ENCODE assay signal across 14 cellular contexts in the genomic region with DNA sequence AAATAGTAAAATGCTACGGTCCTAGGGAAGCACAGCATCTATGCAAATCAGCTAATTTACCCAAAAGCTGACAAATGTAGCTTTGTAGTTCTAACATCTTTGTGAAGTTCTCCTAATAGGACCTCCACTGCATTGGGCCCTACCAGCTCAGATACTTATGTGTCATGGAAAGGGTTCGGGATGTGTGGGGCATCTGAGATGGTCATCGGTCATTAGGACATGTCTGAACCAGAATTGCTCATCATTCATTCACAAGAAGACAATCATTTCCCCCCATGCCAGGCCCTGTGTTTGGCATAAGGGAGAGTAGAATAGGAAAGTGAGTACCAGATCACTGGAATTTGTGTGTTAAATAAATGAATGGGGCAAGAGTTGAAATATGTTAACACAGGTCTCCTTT. TPM values are rescaled to one million over a fixed set of nuclear protein-coding genes. Genes with fewer than 3 reads are reported as not detected.
A peak's percentile ranks its signal among the peaks of the same experiment; 100 is the strongest.
DNase-seq lines count a peak whose midpoint lies in the region; ATAC-seq, FAIRE-seq and TF ChIP-seq lines count a peak whose summit lies in the region.
"Had no signal": no experiment of that assay in that cellular context is flagged by ENCODE, and none has a peak within 500 bp of the region (broad histone marks: within the 10 kb centered on the region; RNA-seq: fewer than 3 reads in every experiment).

No MANE protein-coding gene starts in this region.

- CTCF ChIA-PET in Panc1 (lab: Charles Lee) (interaction anchor here (0.6 kb wide), 1 partner anchor 31 kb away, joined by 7 read pairs; no protein-coding TSS in a partner anchor), H1 (lab: Charles Lee; ENCODE audit: partially characterized antibody) (interaction anchor here (0.8 to 1.9 kb wide), 5 partner anchors 58 to 307 kb away, joined by 3 to 4 read pairs (median 3); no protein-coding TSS in a partner anchor)

- no peak overlapping the region for H2BK15ac ChIP-seq in H1 (ENCODE audit: low read length)

- no peak overlapping the region for H3K18ac ChIP-seq in H1 (ENCODE audit: extremely low read depth, low read length)

- no peak overlapping the region for H2BK120ac ChIP-seq in H1 (replicated peaks; ENCODE audit: low read depth, low read length)

- no peak overlapping the region for H3K4me3 Mint-ChIP-seq in nephron
- H3K4me3 Mint-ChIP-seq: T-helper 1 cell treated with Interleukin-12 subunit alpha and Interleukin-12 subunit beta and Interleukin-4 antibody, amounts not matched to agents 30 μg/mL and 1 μg/mL, for 36 hours had no signal

- H3K23ac ChIP-seq in H1 (ENCODE audit: insufficient read length) = no peak overlapping the region

- H3K4me3 ChIP-seq in Panc1 (ENCODE audit: low read depth in 2 of 2, low read length in 2 of 2) (no peak overlapping the region), H1 (ENCODE audit: extremely low read depth in 1 of 4, insufficient read depth in 2 of 4, low read depth in 3 of 4, low read length in 4 of 4) (no peak overlapping the region), tibial nerve (no peak overlapping the region), dorsolateral prefrontal cortex (no peak overlapping the region), heart right ventricle (no peak overlapping the region), lower leg skin (ENCODE audit: low read depth, poor library complexity, severe bottlenecking) (no peak overlapping the region)
- H3K4me3 ChIP-seq: BLaER1 had no signal

- H4K91ac ChIP-seq in H1 (replicated peaks; ENCODE audit: insufficient read length, low read length) = no peak overlapping the region

- no peak for TF ChIP-seq RAD21 in H1 (IDR thresholded peaks at IDR 0.05 in 1 of 2, conservative IDR thresholded peaks at IDR 0.05 in 1 of 2; ENCODE audit: low read depth in 2 of 2, low read length in 2 of 2)

- H2AK5ac ChIP-seq in H1 (ENCODE audit: low read depth, low read length) = no peak overlapping the region

- no peaks in the 10 kb centered on the region for H3K36me3 ChIP-seq in Panc1 (ENCODE audit: control insufficient read depth, insufficient read depth, low read length)
- peaks cover 0 to 10% (median 3%) of the 10 kb centered on the region in 4 experiments; a peak in 4 of 8 replicates for H3K36me3 ChIP-seq in H1 (ENCODE audit: control insufficient read depth in 2 of 4, insufficient read depth in 4 of 4, low read length in 3 of 4)
- H3K36me3 ChIP-seq in tibial nerve = peaks cover 0 to 19% (median 0%) of the 10 kb centered on the region in 3 donors
- peaks cover 0 to 21% (median 0%) of the 10 kb centered on the region in 9 donors for H3K36me3 ChIP-seq in heart right ventricle

- no peaks in the 10 kb centered on the region for H3K23me2 ChIP-seq in H1 (ENCODE audit: low read depth, low read length)

- H3K56ac ChIP-seq in H1 (replicated peaks; ENCODE audit: insufficient read length, low read depth, low read length) = no peak overlapping the region

- no peak overlapping the region for H3K9ac ChIP-seq in H1 (replicated peaks in 1 of 4; ENCODE audit: extremely low read depth in 1 of 4, low read depth in 3 of 4, low read length in 3 of 4)
- H3K9ac ChIP-seq: BLaER1 had no signal

- H2BK5ac ChIP-seq in H1 (ENCODE audit: low read depth, low read length) = 0 out of 2 replicates have a peak overlapping the region, but pooled peaks have one; percentile 37

- H3K27me3 ChIP-seq in Panc1 (ENCODE audit: control insufficient read depth, insufficient read depth, low read length) = no peaks in the 10 kb centered on the region
- no peaks in the 10 kb centered on the region for H3K27me3 ChIP-seq in H1 (replicated peaks in 1 of 4; ENCODE audit: control insufficient read depth in 3 of 4, extremely low read depth in 1 of 4, insufficient read depth in 3 of 4, low read length in 3 of 4)
- H3K27me3 ChIP-seq in tibial nerve = no peaks in the 10 kb centered on the region
- H3K27me3 ChIP-seq in dorsolateral prefrontal cortex = no peaks in the 10 kb centered on the region
- no peaks in the 10 kb centered on the region for H3K27me3 ChIP-seq in heart right ventricle
- H3K27me3 ChIP-seq: BLaER1 had no signal

- peak; percentile 67 for DNase-seq in Daoy (ENCODE audit: low read depth)
- DNase-seq in Panc1 (ENCODE audit: low read depth, low spot score) = no peak
- no peak for DNase-seq in H1 (ENCODE audit: low read depth in 1 of 2, low spot score in 2 of 2)
- DNase-seq in tibial nerve (ENCODE audit: low spot score in 2 of 2) = no peak
- DNase-seq in dorsolateral prefrontal cortex = no peak
- no peak for DNase-seq in heart right ventricle
- no peak for DNase-seq in lower leg skin (ENCODE audit: low spot score in 2 of 2)
- DNase-seq: activated CD4-positive, alpha-beta T cell treated with anti-CD3 and anti-CD28 coated beads, Interleukin-2, amount 50 U/mL, for 48 hours; activated effector memory CD4-positive, alpha-beta T cell treated with Interleukin-2 at 50 U/mL for 16 hours; NCI-H345; OCI-M1 had no signal

- POLR2A ChIA-PET in Panc1 (lab: Charles Lee) (interaction anchor here (0.6 kb wide), 1 partner anchor 1954 kb away, joined by 4 read pairs; no protein-coding TSS in a partner anchor), H1 (lab: Charles Lee; ENCODE audit: partially characterized antibody) (interaction anchor here (0.5 to 4.5 kb wide), 5 partner anchors 11 to 204 kb away, joined by 3 to 16 read pairs (median 4); no protein-coding TSS in a partner anchor)

- H3K27ac Mint-ChIP-seq in nephron = peak overlapping the region; percentile 55 to 81 (median 73)
- H3K27ac Mint-ChIP-seq: T-helper 1 cell treated with Interleukin-12 subunit alpha and Interleukin-12 subunit beta and Interleukin-4 antibody, amounts not matched to agents 30 μg/mL and 1 μg/mL, for 36 hours had no signal

- no peak overlapping the region for H4K5ac ChIP-seq in H1 (ENCODE audit: insufficient read length, low read depth, low read length)

- no peak overlapping the region for H3K4ac ChIP-seq in H1 (replicated peaks; ENCODE audit: insufficient read length, low read depth, low read length)

- H3K79me1 ChIP-seq in H1 (ENCODE audit: low read depth, low read length) = no peaks in the 10 kb centered on the region; the same call in 1 of the 2 replicates

- WGBS in H1 (ENCODE audit: extremely low coverage in 1 of 2, insufficient coverage in 1 of 2, insufficient read length in 1 of 2, insufficient replicate concordance in 2 of 2, low coverage in 1 of 2, low lambda C conversion rate in 2 of 2, missing lambda C conversion rate in 1 of 2), 2 experiments = 90% methylated on average over 3 of the region's 3 CpGs; no CpG with 5 or more reads in 1 of the 2 experiments
- 32 to 42% methylated on average over 3 of the region's 3 CpGs for WGBS in tibial nerve, 2 donors
- 74 to 76% methylated on average over 3 of the region's 3 CpGs for WGBS in heart right ventricle, 2 donors
- WGBS in lower leg skin, 2 donors = 49 to 59% methylated on average over 3 of the region's 3 CpGs

- H2AFZ ChIP-seq in H1 (ENCODE audit: low read length) = no peak overlapping the region

- no peak overlapping the region for H2BK20ac ChIP-seq in H1 (ENCODE audit: low read length)

- H3K27me3 Mint-ChIP-seq in nephron (ENCODE audit: low read depth) = no peaks in the 10 kb centered on the region

- peak overlapping the region; percentile 82 for H3K27ac ChIP-seq in Panc1 (ENCODE audit: low read length)
- H3K27ac ChIP-seq in H1 (ENCODE audit: low read depth, low read length) = 0 out of 2 replicates have a peak overlapping the region, but pooled peaks have one; percentile 11
- no peak overlapping the region for H3K27ac ChIP-seq in tibial nerve
- peak overlapping the region in 1 of 59 donors; percentile 24 for H3K27ac ChIP-seq in dorsolateral prefrontal cortex
- no peak overlapping the region for H3K27ac ChIP-seq in heart right ventricle
- H3K27ac ChIP-seq: BLaER1 had no signal

- peaks cover 9% of the 10 kb centered on the region for H3K36me3 Mint-ChIP-seq in nephron (ENCODE audit: low read depth)

- no peak for TF ChIP-seq EP300 in H1 (IDR thresholded peaks at IDR 0.05; ENCODE audit: borderline replicate concordance in 1 of 2, low read depth in 2 of 2, low read length in 2 of 2)
- TF ChIP-seq EP300 in tibial nerve (IDR thresholded peaks at IDR 0.05) = no peak

- in situ Hi-C loops in Panc1 (cut with HindIII; ENCODE audit: low pct_unique_long_range_greater_than_20kb, low sequenced_read_pairs) = no loop called here

- H4K8ac ChIP-seq in H1 (ENCODE audit: extremely low read depth, insufficient read depth, low read length) = no peak overlapping the region

- H3K4me1 ChIP-seq in Panc1 (ENCODE audit: control insufficient read depth, insufficient read depth, low read length) = peaks cover 25% of the 10 kb centered on the region
- H3K4me1 ChIP-seq in H1 (replicated peaks in 1 of 4; ENCODE audit: control insufficient read depth in 3 of 4, insufficient read depth in 4 of 4, low read length in 3 of 4) = peaks cover 0 to 10% (median 0%) of the 10 kb centered on the region in 4 experiments; a peak in 2 of 7 replicates
- peaks cover 0 to 20% (median 0%) of the 10 kb centered on the region in 4 donors for H3K4me1 ChIP-seq in tibial nerve
- peaks cover 0 to 10% (median 0%) of the 10 kb centered on the region in 9 donors for H3K4me1 ChIP-seq in heart right ventricle
- H3K4me1 ChIP-seq: BLaER1 had no signal

- intact Hi-C loops in Panc1 (cut with micrococcal nuclease; ENCODE audit: unreplicated experiment) = loop anchor here (5.0 kb wide), 1 partner anchor 309 kb away; no protein-coding TSS in a partner anchor
- intact Hi-C loops in dorsolateral prefrontal cortex (cut with DNase I) = loop anchor here in 1 of 2 donors (10.0 kb wide), 1 partner anchor 261 kb away; no protein-coding TSS in a partner anchor
- intact Hi-C loops in heart right ventricle (cut with DNase I) = no loop called here
- intact Hi-C loops in lower leg skin (cut with DNase I; ENCODE audit: low total_unique reads) = no loop called here

- H3K79me2 ChIP-seq in H1 (ENCODE audit: control insufficient read depth in 1 of 2, insufficient read depth in 2 of 2, low read length in 2 of 2) = no peaks in the 10 kb centered on the region; a peak in 1 of 4 replicates

- no peaks in the 10 kb centered on the region for H3K9me3 Mint-ChIP-seq in nephron
- H3K9me3 Mint-ChIP-seq: T-helper 1 cell treated with Interleukin-12 subunit alpha and Interleukin-12 subunit beta and Interleukin-4 antibody, amounts not matched to agents 30 μg/mL and 1 μg/mL, for 36 hours had no signal

- H3K14ac ChIP-seq in H1 (ENCODE audit: insufficient read length) = no peak overlapping the region

- peak; percentile 76 for ATAC-seq in Panc1
- no peak for ATAC-seq in heart right ventricle

- no peak overlapping the region for H2BK12ac ChIP-seq in H1 (ENCODE audit: low read depth, low read length)

- TF ChIP-seq CTCF in Panc1 (IDR thresholded peaks at IDR 0.05) (no peak), H1 (IDR thresholded peaks at IDR 0.05; ENCODE audit: control extremely low read depth in 1 of 3, insufficient read depth in 1 of 3, low read depth in 1 of 3, low read length in 3 of 3) (no peak), nephron (IDR thresholded peaks at IDR 0.05; ENCODE audit: unreplicated experiment in 3 of 3) (no peak), tibial nerve (IDR thresholded peaks at IDR 0.05) (no peak), dorsolateral prefrontal cortex (IDR thresholded peaks at IDR 0.05 in 54 of 56, conservative IDR thresholded peaks at IDR 0.05 in 2 of 56; ENCODE audit: low read depth in 1 of 56, partially characterized antibody in 56 of 56) (no peak), heart right ventricle (IDR thresholded peaks at IDR 0.05) (no peak), lower leg skin (IDR thresholded peaks at IDR 0.05) (no peak)

- no TSS peak for BruUV-seq in Panc1 (replicated peaks; lab: Mats Ljungman, UMichigan)

- H3K9me3 ChIP-seq in Panc1 (ENCODE audit: control insufficient read depth, insufficient read depth, low read depth, low read length) (no peaks in the 10 kb centered on the region), H1 (ENCODE audit: insufficient read depth in 2 of 2, low read depth in 1 of 2, low read length in 1 of 2) (no peaks in the 10 kb centered on the region), tibial nerve (no peaks in the 10 kb centered on the region), heart right ventricle (no peaks in the 10 kb centered on the region)
- H3K9me3 ChIP-seq: BLaER1 had no signal

- H3K4me1 Mint-ChIP-seq in nephron = peaks cover 13% of the 10 kb centered on the region

- FAIRE-seq in H1 (lab: Jason Lieb, UNC) = no peak

- no peak overlapping the region for H3K4me2 ChIP-seq in H1 (ENCODE audit: insufficient read depth in 1 of 2, low read depth in 2 of 2, low read length in 2 of 2)
- H3K4me2 ChIP-seq: BLaER1 had no signal

- no peak for TF ChIP-seq POLR2A in H1 (IDR thresholded peaks at IDR 0.05; ENCODE audit: control extremely low read depth in 1 of 2, low read depth in 2 of 2, low read length in 2 of 2)
- TF ChIP-seq POLR2A in tibial nerve (IDR thresholded peaks at IDR 0.05) = no peak
- no peak for TF ChIP-seq POLR2A in lower leg skin (IDR thresholded peaks at IDR 0.05)

- no peaks in the 10 kb centered on the region for H4K20me1 ChIP-seq in H1 (replicated peaks in 1 of 2; ENCODE audit: control insufficient read depth in 1 of 2, insufficient read depth in 2 of 2, low read length in 2 of 2)
- H4K20me1 ChIP-seq: BLaER1 had no signal

RNA-seq across cellular contexts. Expression of gene PWWP2A, which starts 35.7 kb away (rescaled TPM):
- 21.5 and 37.7 TPM in 2 replicates for total RNA-seq in Daoy (2014; rRNA removed; shearing (Covaris generic))
- 22.6 TPM for total RNA-seq in Panc1 (2021; ENCODE audit: unreplicated experiment)
- polyA plus RNA-seq in Panc1 (2012; ENCODE audit: insufficient read length) = 10.4 TPM
- total RNA-seq in H1 (2021; fragmentation: NEBNext Ultra II Directional; extraction: Animal tissue kit (Norgen Biotek cat#: 25700)) = 60.0 and 63.0 TPM in 2 replicates
- 16.9 and 18.5 TPM in 2 replicates for polyA plus RNA-seq in H1 (2011; rRNA removed)
- polyA plus RNA-seq in H1 (2011; cell fraction: cytosol; rRNA removed) = 22.2 TPM
- polyA plus RNA-seq in H1 (2011; cell fraction: nucleus; rRNA removed) = 25.5 TPM
- polyA plus RNA-seq in H1 (2012, experiment 1 of 2) = 29.4 to 43.1 TPM (median 36.3 TPM) in 4 replicates
- polyA plus RNA-seq in H1 (2012, experiment 2 of 2) = 6.0 TPM
- 42.3 TPM for polyA plus RNA-seq in H1 (2013, experiment 1 of 2)
- polyA plus RNA-seq in H1 (2013, experiment 2 of 2) = 40.8 TPM
- 38.0 and 38.8 TPM in 2 replicates for polyA minus RNA-seq in H1 (2011; rRNA and poly(A)+ RNA removed)
- polyA minus RNA-seq in H1 (2011; cell fraction: cytosol; rRNA and poly(A)+ RNA removed) = 25.3 TPM
- polyA minus RNA-seq in H1 (2011; cell fraction: nucleus; rRNA and poly(A)+ RNA removed) = 40.5 TPM
- 10 to 100 TPM; 51.0 to 81.6 (median 58.2) TPM for total RNA-seq in tibial nerve
- 10 to 100 TPM; 24.0 to 72.7 (median 40.0) TPM for total RNA-seq in dorsolateral prefrontal cortex
- 10 to 100 TPM in 9 of 10 donors, 1 to 10 TPM in 1; 8.2 to 14.7 (median 12.4) TPM for total RNA-seq in heart right ventricle
- polyA plus RNA-seq in heart right ventricle = 1 to 10 TPM; 4.5 to 9.8 TPM
- total RNA-seq in lower leg skin = 10 to 100 TPM; 43.3 to 46.9 (median 46.4) TPM

Comparison
In these comparisons a context has a peak if more than half of its experiments do, and no peak if none do; other contexts are left out.
1. H3K27ac ChIP-seq: peak in Panc1 (single experiment) and H1 (single experiment); none in tibial nerve (0 of 4) and heart right ventricle (0 of 10).